In genomic region chrX:275967-276587, GRCh38 we compare ENCODE assay signal across 9 cellular contexts. TPM values are rescaled to one million over a fixed set of nuclear protein-coding genes. Genes with fewer than 3 reads are reported as not detected.
A peak's percentile ranks its signal among the peaks of the same experiment; 100 is the strongest.
DNase-seq lines count a peak whose midpoint lies in the region; ATAC-seq, FAIRE-seq and TF ChIP-seq lines count a peak whose summit lies in the region.
"Had no signal": no experiment of that assay in that cellular context is flagged by ENCODE, and none has a peak within 500 bp of the region (broad histone marks: within the 10 kb centered on the region; RNA-seq: fewer than 3 reads in every experiment).

No MANE protein-coding gene starts in this region.

- no peaks in the 10 kb centered on the region for H3K27me3 ChIP-seq in bronchial epithelial cell (ENCODE audit: control insufficient read depth, insufficient read depth, low read length)

- peak overlapping the region in 1 of 2 donors; percentile 29 for H3K9ac ChIP-seq in kidney (ENCODE audit: low read length in 2 of 2)

- no peaks in the 10 kb centered on the region for H3K9me3 ChIP-seq in kidney (ENCODE audit: control insufficient read depth in 1 of 2, low read length in 2 of 2)

- TF ChIP-seq CTCF in GM12864 (IDR thresholded peaks at IDR 0.05; ENCODE audit: low read depth, low read length, missing control alignments) = no peak
- TF ChIP-seq CTCF in RWPE1 (conservative IDR thresholded peaks at IDR 0.05; ENCODE audit: low read depth) = no peak
- TF ChIP-seq CTCF in bronchial epithelial cell (IDR thresholded peaks at IDR 0.05; ENCODE audit: insufficient read depth, low read length, severe bottlenecking) = no peak
- TF ChIP-seq CTCF in kidney (IDR thresholded peaks at IDR 0.05; ENCODE audit: borderline replicate concordance, extremely low read depth, insufficient read depth) = no peak

- FAIRE-seq in bronchial epithelial cell (lab: Jason Lieb, UNC) (no peak), kidney (lab: Jason Lieb, UNC) (no peak)
- FAIRE-seq: endometrium had no signal

- peak; percentile 75 for ATAC-seq in HG02759 (IDR thresholded peaks at IDR 0.05; ENCODE audit: unreplicated experiment)

- intact Hi-C loops in kidney (cut with DNase I) = no loop called here

- H3K4me3 ChIP-seq in GM12864 (ENCODE audit: low read depth, low read length) (peak overlapping the region; percentile 54), bronchial epithelial cell (ENCODE audit: low read depth, low read length) (peak overlapping the region; percentile 70), kidney (ENCODE audit: low read length in 2 of 2) (peak overlapping the region; percentile 62 to 68)

- POLR2A ChIA-PET in RWPE1 (lab: Yijun Ruan, JAX; ENCODE audit: low non-redundant PET) = no interaction called here

- no peak for DNase-seq in GM12864 (ENCODE audit: low read depth)
- DNase-seq in RWPE1 (ENCODE audit: low spot score) = peak; percentile 45
- peak; percentile 34 for DNase-seq in bronchial epithelial cell (ENCODE audit: low read depth)
- peak; percentile 91 for DNase-seq in kidney
- DNase-seq in stimulated activated CD4-positive, alpha-beta T cell treated with anti-CD3 and anti-CD28 coated beads, Interleukin-2, amount 100 ng/mL, for 24 hours = peak; percentile 43 to 62
- no peak for DNase-seq in SHP77 treated with DMSO at 0.1 percent for 48 hours (lab: John Stamatoyannopoulos, UW)
- no peak for DNase-seq in amygdala (lab: John Stamatoyannopoulos, UW)

- H3K27ac ChIP-seq in RWPE1 (no peak overlapping the region; the same call in 1 of the 2 replicates), kidney (ENCODE audit: low read depth in 2 of 2, low read length in 2 of 2) (peak overlapping the region in 1 of 2 donors; percentile 37)

- peaks cover 0 to 2% of the 10 kb centered on the region in 2 donors for H3K4me1 ChIP-seq in kidney (ENCODE audit: control insufficient read depth in 1 of 2, insufficient read depth in 1 of 2, low read depth in 1 of 2, low read length in 2 of 2)

- H3K36me3 ChIP-seq in bronchial epithelial cell (ENCODE audit: control insufficient read depth, insufficient read depth, low read length) (no peaks in the 10 kb centered on the region), kidney (ENCODE audit: control insufficient read depth in 1 of 2, insufficient read depth in 2 of 2, low read length in 2 of 2) (no peaks in the 10 kb centered on the region)

- CTCF ChIA-PET in RWPE1 (lab: Yijun Ruan, JAX) = no interaction called here

RNA-seq across cellular contexts. Expression of gene PLCXD1, which starts 5.1 kb away (rescaled TPM):
- total RNA-seq in bronchial epithelial cell (3.9 and 9.3 TPM in 2 replicates), kidney (11.0 TPM)
- 4.9 TPM for polyA plus RNA-seq in kidney (ENCODE audit: insufficient read depth, low read depth, low replicate concordance)

RNA-seq across cellular contexts. Expression of gene GTPBP6, which starts 42.5 kb away (rescaled TPM):
- total RNA-seq in bronchial epithelial cell (46.6 and 68.2 TPM in 2 replicates), kidney (50.1 TPM)
- 61.9 TPM for polyA plus RNA-seq in kidney (ENCODE audit: insufficient read depth, low read depth, low replicate concordance)

Comparison
In these comparisons a context has a peak if more than half of its experiments do, and no peak if none do; other contexts are left out.
1. DNase-seq: peak in RWPE1 (single experiment), bronchial epithelial cell (single experiment), kidney (single experiment) and stimulated activated CD4-positive, alpha-beta T cell treated with anti-CD3 and anti-CD28 coated beads, Interleukin-2, amount 100 ng/mL, for 24 hours (2 of 2); none in GM12864 (single experiment), SHP77 treated with DMSO at 0.1 percent for 48 hours (single experiment) and amygdala (0 of 56).
2. Peak in every context shown above with its lines, with median percentiles within 50 percentile points of each other: H3K4me3 ChIP-seq.